16 cellular contexts compared by ENCODE assay signal in genomic region chr1:16142383-16142995, GRCh38. TPM values are rescaled to one million over a fixed set of nuclear protein-coding genes. Genes with fewer than 3 reads are reported as not detected.
DNase-seq lines count a peak whose midpoint lies in the region; ATAC-seq, FAIRE-seq and TF ChIP-seq lines count a peak whose summit lies in the region.
"Had no signal": no experiment of that assay in that cellular context is flagged by ENCODE, and none has a peak within 500 bp of the region (broad histone marks: within the 10 kb centered on the region; RNA-seq: fewer than 3 reads in every experiment).

No MANE protein-coding gene starts in this region.

- peak overlapping the region; percentile 88 for H3K27ac Mint-ChIP-seq in progenitor cell of endocrine pancreas
- no peak overlapping the region for H3K27ac Mint-ChIP-seq in activated CD8-positive, alpha-beta T cell treated with anti-CD3 and anti-CD28 coated beads for 36 hours
- H3K27ac Mint-ChIP-seq: dendritic cell treated with granulocyte-macrophage colony-stimulating factor and Interleukin-4, amounts not matched to agents 40 ng/mL and 50 ng/mL, for 4 days; memory B cell had no signal

- DNase-seq in heart left ventricle (no peak), left cardiac atrium (no peak), endothelial cell of umbilical vein (ENCODE audit: low read depth, low spot score) (no peak), progenitor cell of endocrine pancreas (ENCODE audit: low spot score, unreplicated experiment) (no peak), uterus (no peak), DMS79 (lab: John Stamatoyannopoulos, UW) (no peak)
- no peak for DNase-seq in activated CD8-positive, alpha-beta T cell treated with anti-CD3 and anti-CD28 coated beads for 36 hours
- DNase-seq: activated CD4-positive, alpha-beta T cell treated with anti-CD3 and anti-CD28 coated beads for 48 hours; activated T-cell treated with anti-CD3 and anti-CD28 coated beads, Interleukin-2, amount 50 U/mL, for 4 hours; NCI-H748 treated with DMSO at 0.1 percent for 48 hours; nucleus accumbens; T-helper 9 cell had no signal

- H3K27me3 ChIP-seq in heart left ventricle: no peaks in the 10 kb centered on the region
- no peaks in the 10 kb centered on the region for H3K27me3 ChIP-seq in endothelial cell of umbilical vein (ENCODE audit: control insufficient read depth in 2 of 2, insufficient read depth in 2 of 2, low read length in 2 of 2)
- H3K27me3 ChIP-seq in uterus: no peaks in the 10 kb centered on the region

- peaks cover 87% of the 10 kb centered on the region for H3K79me2 ChIP-seq in endothelial cell of umbilical vein (ENCODE audit: control insufficient read depth, insufficient read depth, low read length)

- WGBS in heart left ventricle, 4 donors: 95 to 97% (median 96%) methylated on average over 5 of the region's 5 CpGs

- no peaks in the 10 kb centered on the region for H3K9me3 Mint-ChIP-seq in progenitor cell of endocrine pancreas (ENCODE audit: low read depth)
- H3K9me3 Mint-ChIP-seq in activated CD8-positive, alpha-beta T cell treated with anti-CD3 and anti-CD28 coated beads for 36 hours: no peaks in the 10 kb centered on the region
- H3K9me3 Mint-ChIP-seq: activated T-cell treated with anti-CD3 and anti-CD28 coated beads, Interleukin-2, amount 50 U/mL, for 4 hours; dendritic cell treated with granulocyte-macrophage colony-stimulating factor and Interleukin-4, amounts not matched to agents 40 ng/mL and 50 ng/mL, for 4 days; memory B cell had no signal

- H3K4me1 ChIP-seq in heart left ventricle: peaks cover 31 to 89% (median 82%) of the 10 kb centered on the region in 12 donors
- peaks cover 92% of the 10 kb centered on the region for H3K4me1 ChIP-seq in endothelial cell of umbilical vein (ENCODE audit: control insufficient read depth, extremely low read depth, insufficient read depth, low read length)
- H3K4me1 ChIP-seq in uterus: peaks cover 23 to 52% of the 10 kb centered on the region in 2 donors

- H3K36me3 Mint-ChIP-seq in progenitor cell of endocrine pancreas (ENCODE audit: insufficient read depth): peaks cover 12% of the 10 kb centered on the region
- H3K36me3 Mint-ChIP-seq in activated CD8-positive, alpha-beta T cell treated with anti-CD3 and anti-CD28 coated beads for 36 hours (ENCODE audit: low read depth): no peaks in the 10 kb centered on the region
- H3K36me3 Mint-ChIP-seq: memory B cell had no signal

- BruUV-seq in endothelial cell of umbilical vein (replicated peaks; lab: Mats Ljungman, UMichigan): no TSS peak

- no peak for FAIRE-seq in endothelial cell of umbilical vein (lab: Jason Lieb, UNC)
- FAIRE-seq: A204.1 had no signal

- H3K4me1 Mint-ChIP-seq in progenitor cell of endocrine pancreas (ENCODE audit: low read depth): peaks cover 48% of the 10 kb centered on the region
- peaks cover 18% of the 10 kb centered on the region for H3K4me1 Mint-ChIP-seq in activated CD8-positive, alpha-beta T cell treated with anti-CD3 and anti-CD28 coated beads for 36 hours (ENCODE audit: low read depth)

- H3K9me1 ChIP-seq in endothelial cell of umbilical vein (replicated peaks; ENCODE audit: control insufficient read depth, extremely low read depth, insufficient read depth, low read length): no peaks in the 10 kb centered on the region

- CTCF ChIA-PET in endothelial cell of umbilical vein (lab: Charles Lee): interaction anchor here (1.2 to 4.3 kb wide), 6 partner anchors 10 to 69 kb away, joined by 3 to 38 read pairs (median 8); partner anchors contain the start of genes EPHA2 and FAM131C
- CTCF ChIA-PET in activated CD8-positive, alpha-beta T cell treated with anti-CD3 and anti-CD28 coated beads for 36 hours (lab: Charles Lee): interaction anchor here (1.2 kb wide), 1 partner anchor 102 kb away, joined by 3 read pairs; no protein-coding TSS in a partner anchor

- no peak overlapping the region for H3K4me3 Mint-ChIP-seq in progenitor cell of endocrine pancreas (ENCODE audit: low read depth)
- no peak overlapping the region for H3K4me3 Mint-ChIP-seq in activated CD8-positive, alpha-beta T cell treated with anti-CD3 and anti-CD28 coated beads for 36 hours
- H3K4me3 Mint-ChIP-seq: activated T-cell treated with anti-CD3 and anti-CD28 coated beads, Interleukin-2, amount 50 U/mL, for 4 hours; dendritic cell treated with granulocyte-macrophage colony-stimulating factor and Interleukin-4, amounts not matched to agents 40 ng/mL and 50 ng/mL, for 4 days; memory B cell had no signal

- H3K4me3 ChIP-seq in heart left ventricle (no peak overlapping the region), endothelial cell of umbilical vein (replicated peaks in 1 of 3; ENCODE audit: insufficient read depth in 1 of 3, low read depth in 1 of 3, low read length in 3 of 3) (no peak overlapping the region), uterus (no peak overlapping the region)

- TF ChIP-seq CTCF in heart left ventricle (IDR thresholded peaks at IDR 0.05) (no peak), endothelial cell of umbilical vein (IDR thresholded peaks at IDR 0.05; ENCODE audit: extremely low read depth in 1 of 2, insufficient read depth in 1 of 2, low read depth in 1 of 2, low read length in 2 of 2) (no peak), progenitor cell of endocrine pancreas (IDR thresholded peaks at IDR 0.05; ENCODE audit: unreplicated experiment) (no peak), uterus (IDR thresholded peaks at IDR 0.05) (no peak)
- TF ChIP-seq CTCF in activated CD8-positive, alpha-beta T cell treated with anti-CD3 and anti-CD28 coated beads for 36 hours (IDR thresholded peaks at IDR 0.05): no peak

- intact Hi-C loops in heart left ventricle (cut with DNase I) (no loop called here), left cardiac atrium (cut with DNase I) (no loop called here), endothelial cell of umbilical vein (cut with micrococcal nuclease) (no loop called here), uterus (cut with DNase I; ENCODE audit: low total_unique reads) (no loop called here)
- intact Hi-C loops in activated CD8-positive, alpha-beta T cell treated with anti-CD3 and anti-CD28 coated beads for 36 hours (cut with micrococcal nuclease): no loop called here

- no peaks in the 10 kb centered on the region for H4K20me1 ChIP-seq in endothelial cell of umbilical vein (replicated peaks; ENCODE audit: control insufficient read depth, extremely low read depth, insufficient read depth, low read length)

- no peak for ATAC-seq in heart left ventricle
- ATAC-seq in left cardiac atrium: no peak
- no peak for ATAC-seq in activated CD8-positive, alpha-beta T cell treated with anti-CD3 and anti-CD28 coated beads for 36 hours
- ATAC-seq in HG02642 (IDR thresholded peaks at IDR 0.05; ENCODE audit: poor library complexity, unreplicated experiment): no peak
- ATAC-seq: activated T-cell treated with anti-CD3 and anti-CD28 coated beads, Interleukin-2, amount 50 U/mL, for 4 hours had no signal

- no peak overlapping the region for H2AFZ ChIP-seq in endothelial cell of umbilical vein (ENCODE audit: low read depth, low read length)

- H3K9me3 ChIP-seq in heart left ventricle (no peaks in the 10 kb centered on the region), endothelial cell of umbilical vein (replicated peaks; ENCODE audit: control insufficient read depth, insufficient read depth, low read length) (no peaks in the 10 kb centered on the region), uterus (no peaks in the 10 kb centered on the region)

- H3K9ac ChIP-seq in endothelial cell of umbilical vein (replicated peaks; ENCODE audit: extremely low read depth, insufficient read depth, low read length): peak overlapping the region; percentile 61

- H3K27ac ChIP-seq in heart left ventricle (peak overlapping the region in 11 of 12 donors; percentile 67 to 95 (median 85)), endothelial cell of umbilical vein (ENCODE audit: insufficient read depth, low read depth, low read length) (peak overlapping the region; percentile 86), uterus (peak overlapping the region; percentile 84 to 96)

- H3K27me3 Mint-ChIP-seq in progenitor cell of endocrine pancreas: no peaks in the 10 kb centered on the region
- H3K27me3 Mint-ChIP-seq in activated CD8-positive, alpha-beta T cell treated with anti-CD3 and anti-CD28 coated beads for 36 hours: peaks cover 2% of the 10 kb centered on the region

- no peak for TF ChIP-seq POLR2A in heart left ventricle (IDR thresholded peaks at IDR 0.05)
- peak; percentile 14 for TF ChIP-seq POLR2A in endothelial cell of umbilical vein (IDR thresholded peaks at IDR 0.05; ENCODE audit: low read depth, low read length)
- TF ChIP-seq POLR2A in uterus (IDR thresholded peaks at IDR 0.05): no peak

- peaks cover 0 to 42% (median 16%) of the 10 kb centered on the region in 9 donors for H3K36me3 ChIP-seq in heart left ventricle
- H3K36me3 ChIP-seq in endothelial cell of umbilical vein (ENCODE audit: control insufficient read depth in 2 of 2, extremely low read depth in 1 of 2, insufficient read depth in 2 of 2, low read length in 2 of 2): peaks cover 24 to 33% of the 10 kb centered on the region in 2 experiments
- H3K36me3 ChIP-seq in uterus: no peaks in the 10 kb centered on the region

- POLR2A ChIA-PET in endothelial cell of umbilical vein (lab: Charles Lee): interaction anchor here (1.7 kb wide), 1 partner anchor 12 kb away, joined by 5 read pairs; no protein-coding TSS in a partner anchor
- POLR2A ChIA-PET in activated CD8-positive, alpha-beta T cell treated with anti-CD3 and anti-CD28 coated beads for 36 hours (lab: Charles Lee): no interaction called here

- H3K4me2 ChIP-seq in endothelial cell of umbilical vein (ENCODE audit: insufficient read depth, low read length): no peak overlapping the region

- dilution Hi-C loops in endothelial cell of umbilical vein (cut with MboI; ENCODE audit: extremely low pct_ligation_motif_present, low sequenced_read_pairs): no loop called here

TF ChIP-seq in endothelial cell of umbilical vein, 7 proteins besides CTCF, POLR2A, EP300 and RAD21 (continues in another document):
- no peak for TF ChIP-seq POLR2AphosphoS5 (IDR thresholded peaks at IDR 0.05; ENCODE audit: insufficient read depth, low read depth, low read length)

RNA-seq across cellular contexts. Expression of gene EPHA2, which starts 13.4 kb away (rescaled TPM):
- total RNA-seq in heart left ventricle (10 to 100 TPM in 8 of 9 donors, 1 to 10 TPM in 1; 7.6 to 34.7 (median 14.8) TPM), left cardiac atrium (10 to 100 TPM in 1 of 2 donors, 1 to 10 TPM in 1; 8.1 to 24.1 TPM), endothelial cell of umbilical vein (125 and 141 TPM in 2 replicates), progenitor cell of endocrine pancreas (28.3 and 31.9 TPM in 2 replicates), uterus (10 to 100 TPM in 2 of 4 donors, 1 to 10 TPM in 2; 2.4 to 32.9 (median 16.3) TPM)
- polyA plus RNA-seq in heart left ventricle (10 to 100 TPM in 1 of 2 donors, 1 to 10 TPM in 1; 5.6 to 14.0 TPM), endothelial cell of umbilical vein (147 and 169 TPM in 2 replicates)
- polyA plus RNA-seq in endothelial cell of umbilical vein (2011; cell fraction: cytosol; rRNA removed): 95.2 and 120 TPM in 2 replicates
- polyA plus RNA-seq in endothelial cell of umbilical vein (2011; cell fraction: nucleus; rRNA removed): 126 and 152 TPM in 2 replicates
- 107 and 115 TPM in 2 replicates for polyA plus RNA-seq in endothelial cell of umbilical vein (2012)
- polyA minus RNA-seq in endothelial cell of umbilical vein: 132 and 164 TPM in 2 replicates
- 42.6 TPM for polyA minus RNA-seq in endothelial cell of umbilical vein (2011; cell fraction: cytosol; rRNA and poly(A)+ RNA removed)
- polyA minus RNA-seq in endothelial cell of umbilical vein (2011; cell fraction: nucleus; rRNA and poly(A)+ RNA removed): 47.6 and 68.5 TPM in 2 replicates
- total RNA-seq in activated CD8-positive, alpha-beta T cell treated with anti-CD3 and anti-CD28 coated beads for 36 hours: not detected
